Comparison of ENCODE assay signal across 1 cellular context in the genomic region with DNA sequence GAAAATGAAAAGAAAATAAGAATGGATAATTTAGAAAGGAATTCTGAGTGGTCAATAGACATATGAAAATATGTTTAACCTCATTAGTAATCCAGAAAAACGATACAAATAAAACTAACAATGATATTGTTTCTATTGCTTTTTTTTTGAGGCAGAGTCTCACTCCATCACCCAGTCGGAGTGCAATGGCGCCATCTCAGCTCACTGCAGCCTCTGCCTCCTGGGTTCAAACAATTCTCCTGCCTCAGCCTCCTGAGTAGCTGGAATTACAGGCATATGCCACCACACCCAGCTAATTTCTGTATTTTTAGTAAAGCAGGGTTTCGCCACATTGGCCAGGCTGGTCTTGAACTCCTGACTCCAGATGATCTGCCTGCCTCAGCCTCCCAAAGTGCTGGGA. TPM values are rescaled to one million over a fixed set of nuclear protein-coding genes. Genes with fewer than 3 reads are reported as not detected.
"Had no signal": no experiment of that assay in that cellular context is flagged by ENCODE, and none has a peak within 500 bp of the region (broad histone marks: within the 10 kb centered on the region; RNA-seq: fewer than 3 reads in every experiment).

No MANE protein-coding gene starts in this region.

RNA-seq across cellular contexts. Expression of gene MEIOC, which starts 21.9 kb away (rescaled TPM):
- total RNA-seq: MCF 10A had no signal
